In the genomic region with DNA sequence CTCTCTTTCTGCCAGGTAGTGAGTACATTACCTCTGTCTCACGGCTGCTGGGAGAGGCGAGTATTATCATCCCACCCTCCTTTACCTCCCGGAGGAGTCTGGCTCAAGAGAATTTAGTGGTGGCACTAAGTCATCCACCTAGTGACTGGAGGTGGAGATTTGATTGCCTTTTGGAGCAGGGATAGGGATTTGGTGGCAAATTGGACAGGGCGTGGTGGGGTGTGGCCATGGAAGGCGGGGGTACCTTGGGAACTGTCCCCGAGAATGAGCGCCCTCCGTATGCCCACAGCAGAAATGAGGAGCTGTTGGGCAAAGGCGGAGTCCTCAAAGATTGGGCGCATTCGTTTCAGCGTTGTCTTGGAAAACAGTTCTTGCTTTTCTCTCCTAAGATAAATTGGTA, we compare ENCODE assay signal across 8 cellular contexts. TPM values are rescaled to one million over a fixed set of nuclear protein-coding genes. Genes with fewer than 3 reads are reported as not detected.
DNase-seq lines count a peak whose midpoint lies in the region; ATAC-seq and TF ChIP-seq lines count a peak whose summit lies in the region.

No MANE protein-coding gene starts in this region.

- intact Hi-C loops in A673 (cut with micrococcal nuclease; ENCODE audit: unreplicated experiment), result no loop called here
- intact Hi-C loops in left lung (cut with DNase I), result no loop called here

- CTCF ChIA-PET in A673 (lab: Charles Lee), result interaction anchor here (0.7 kb wide), 1 partner anchor 33 kb away, joined by 5 read pairs; no protein-coding TSS in a partner anchor

- H3K4me1 ChIP-seq in A673 (ENCODE audit: insufficient read depth, low read length, poor library complexity, severe bottlenecking) (peaks cover 4% of the 10 kb centered on the region), adipocyte (ENCODE audit: control insufficient read depth, insufficient read depth, low read length) (peaks cover 18% of the 10 kb centered on the region), left lung (peaks cover 0 to 31% of the 10 kb centered on the region in 2 donors), thymus (ENCODE audit: control insufficient read depth, insufficient read depth, low read length) (peaks cover 4% of the 10 kb centered on the region)

- peak overlapping the region; percentile 66 for H3K4me3 ChIP-seq in A673 (ENCODE audit: low read depth, low read length, poor library complexity, severe bottlenecking)
- H3K4me3 ChIP-seq in adipocyte (ENCODE audit: low read length), result peak overlapping the region; percentile 99
- peak overlapping the region; percentile 65 to 78 for H3K4me3 ChIP-seq in left lung
- peak overlapping the region; percentile 80 for H3K4me3 ChIP-seq in thymus (ENCODE audit: low read length)

- DNase-seq in A673 (ENCODE audit: low spot score) (no peak), adipocyte (ENCODE audit: low read depth) (peak; percentile 32), left lung (no peak), GM19238 (ENCODE audit: insufficient read length, low spot score) (no peak), T-helper 9 cell (no peak)

- H3K9me3 ChIP-seq in A673 (ENCODE audit: low read depth, low read length, poor library complexity, severe bottlenecking), result no peaks in the 10 kb centered on the region
- H3K9me3 ChIP-seq in adipocyte (ENCODE audit: control insufficient read depth, low read length), result no peaks in the 10 kb centered on the region
- no peaks in the 10 kb centered on the region for H3K9me3 ChIP-seq in left lung
- H3K9me3 ChIP-seq in thymus (ENCODE audit: control insufficient read depth), result no peaks in the 10 kb centered on the region

- POLR2A ChIA-PET in A673 (lab: Charles Lee; ENCODE audit: low non-redundant PET), result no interaction called here

- TSS peak; percentile 56 for BruUV-seq in A673 (replicated peaks; lab: Mats Ljungman, UMichigan)

- TF ChIP-seq CTCF in A673 (conservative IDR thresholded peaks at IDR 0.05; ENCODE audit: low read depth, low read length) (no peak), left lung (IDR thresholded peaks at IDR 0.05) (no peak)

- H3K27me3 ChIP-seq in A673 (replicated peaks; ENCODE audit: insufficient read depth, low read depth, low read length, poor library complexity) (no peaks in the 10 kb centered on the region), adipocyte (replicated peaks; ENCODE audit: control insufficient read depth, insufficient read depth, low read length) (no peaks in the 10 kb centered on the region), left lung (no peaks in the 10 kb centered on the region), thymus (ENCODE audit: control insufficient read depth, insufficient read depth) (no peaks in the 10 kb centered on the region)

- H3K36me3 ChIP-seq in A673 (ENCODE audit: insufficient read depth, low read length, poor library complexity, severe bottlenecking) (no peaks in the 10 kb centered on the region), adipocyte (ENCODE audit: control insufficient read depth, insufficient read depth, low read length, severe bottlenecking) (no peaks in the 10 kb centered on the region), left lung (no peaks in the 10 kb centered on the region), thymus (ENCODE audit: control insufficient read depth, insufficient read depth) (peaks cover 3% of the 10 kb centered on the region)

- peak overlapping the region; percentile 94 for H3K9ac ChIP-seq in adipocyte (ENCODE audit: low read length)

- ATAC-seq in HG02610 (IDR thresholded peaks at IDR 0.05; ENCODE audit: unreplicated experiment), result peak; percentile 8
- no peak for ATAC-seq in left lung
- no peak for ATAC-seq in activated CD4-positive, CD25-positive, alpha-beta regulatory T cell treated with anti-CD3 and anti-CD28 coated beads, Interleukin-2, amount 50 U/mL, for 24 hours

- H3K27ac ChIP-seq in A673 (ENCODE audit: low read depth, low read length, poor library complexity, severe bottlenecking) (no peak overlapping the region), left lung (peak overlapping the region; percentile 86 to 93), thymus (ENCODE audit: low read depth) (peak overlapping the region; percentile 40)

- WGBS in thymus, result 44% methylated on average over 12 of the region's 12 CpGs

RNA-seq across cellular contexts. Expression of gene HMGN1, which starts 32.1 kb away (rescaled TPM):
- total RNA-seq in A673 (2021), result 447 and 457 TPM in 2 replicates
- total RNA-seq in left lung, result 100 to 1,000 TPM; 161 to 206 TPM
- polyA plus RNA-seq in thymus, result 382 TPM
